In genomic region chr2:165008916-165009315, GRCh38 we compare ENCODE assay signal across 17 cellular contexts. TPM values are rescaled to one million over a fixed set of nuclear protein-coding genes. Genes with fewer than 3 reads are reported as not detected.
A peak's percentile ranks its signal among the peaks of the same experiment; 100 is the strongest.
DNase-seq lines count a peak whose midpoint lies in the region; ATAC-seq and TF ChIP-seq lines count a peak whose summit lies in the region.
"Had no signal": no experiment of that assay in that cellular context is flagged by ENCODE, and none has a peak within 500 bp of the region (broad histone marks: within the 10 kb centered on the region; RNA-seq: fewer than 3 reads in every experiment).

No MANE protein-coding gene starts in this region.

- H3F3A ChIP-seq in smooth muscle cell (ENCODE audit: low read depth): no peaks in the 10 kb centered on the region

- H3K27ac ChIP-seq in caudate nucleus (ENCODE audit: low read depth, low read length) (peak overlapping the region; percentile 56), smooth muscle cell (ENCODE audit: low read depth) (peak overlapping the region; percentile 48)
- H3K27ac ChIP-seq: right atrium auricular region had no signal

- ATAC-seq in HG02678 (IDR thresholded peaks at IDR 0.05; ENCODE audit: unreplicated experiment): no peak

- H3K36me3 ChIP-seq in smooth muscle cell (ENCODE audit: low read depth): no peaks in the 10 kb centered on the region
- H3K36me3 ChIP-seq: right atrium auricular region had no signal

- H3K9me3 ChIP-seq in smooth muscle cell (replicated peaks; ENCODE audit: low read depth): no peaks in the 10 kb centered on the region
- H3K9me3 ChIP-seq: right atrium auricular region had no signal

- H3K4me3 ChIP-seq in smooth muscle cell: no peak overlapping the region
- H3K4me3 ChIP-seq: right atrium auricular region had no signal

- no peak for TF ChIP-seq CTCF in smooth muscle cell (IDR thresholded peaks at IDR 0.05; ENCODE audit: borderline replicate concordance, insufficient read depth, poor library complexity, severe bottlenecking)

- no peak overlapping the region for H3K4me2 ChIP-seq in smooth muscle cell

- no peaks in the 10 kb centered on the region for H4K20me1 ChIP-seq in smooth muscle cell (ENCODE audit: low read depth)

- no peaks in the 10 kb centered on the region for H3K4me1 ChIP-seq in smooth muscle cell (ENCODE audit: low read depth)
- H3K4me1 ChIP-seq: right atrium auricular region had no signal

- no peaks in the 10 kb centered on the region for H3K79me2 ChIP-seq in smooth muscle cell (ENCODE audit: low read depth)

- H3K9ac ChIP-seq in smooth muscle cell (ENCODE audit: low read depth): no peak overlapping the region

- no peak overlapping the region for H2AFZ ChIP-seq in smooth muscle cell (ENCODE audit: low read depth)

- WGBS in smooth muscle cell (ENCODE audit: low lambda C conversion rate): 83% methylated on average over 2 of the region's 2 CpGs

- no peaks in the 10 kb centered on the region for H3K27me3 ChIP-seq in smooth muscle cell (ENCODE audit: low read depth)
- H3K27me3 ChIP-seq: right atrium auricular region had no signal

- DNase-seq in LHCN-M2 (ENCODE audit: low read depth): peak; percentile 8
- peak in 2 of 61 donors; percentile 16 to 39 for DNase-seq in caudate nucleus (lab: John Stamatoyannopoulos, UW)
- DNase-seq in kidney glomerular epithelial cell (lab: John Stamatoyannopoulos, UW): peak; percentile 94
- DNase-seq in smooth muscle cell (lab: John Stamatoyannopoulos, UW; ENCODE audit: unreplicated experiment): no peak
- no peak for DNase-seq in activated CD4-positive, alpha-beta T cell treated with anti-CD3 and anti-CD28 coated beads, Interleukin-2, amount 50 U/mL, for 48 hours
- DNase-seq in LoVo (ENCODE audit: low spot score): no peak
- DNase-seq: activated CD4-positive, alpha-beta T cell treated with anti-CD3 and anti-CD28 coated beads for 48 hours; activated CD8-positive, alpha-beta memory T cell treated with anti-CD3 and anti-CD28 coated beads, Interleukin-2, amount 50 U/mL, for 4 hours; activated gamma-delta T cell; endodermal cell; foreskin melanocyte; GDM1; NCI-H1105 treated with DMSO at 0.1 percent for 48 hours; RPMI8226; SW 1271 had no signal

RNA-seq across cellular contexts. Expression of gene SLC38A11, which starts 53.6 kb away (rescaled TPM):
- total RNA-seq in LHCN-M2 (2014; rRNA removed) (not detected in 2 replicates), smooth muscle cell (not detected in 2 replicates)
- 0.16 TPM for polyA plus RNA-seq in LHCN-M2 (2012)
- not detected in 2 replicates for polyA plus RNA-seq in smooth muscle cell
- total RNA-seq: endodermal cell had no signal

Comparison
In these comparisons a context has a peak if more than half of its experiments do, and no peak if none do; other contexts are left out.
1. DNase-seq: peak in LHCN-M2 (single experiment) and kidney glomerular epithelial cell (single experiment); none in smooth muscle cell (single experiment), activated CD4-positive, alpha-beta T cell treated with anti-CD3 and anti-CD28 coated beads, Interleukin-2, amount 50 U/mL, for 48 hours (0 of 2) and LoVo (single experiment).